ENCODE assay signal across 20 cellular contexts in genomic region chr2:107384426-107384825, GRCh38.
DNase-seq lines count a peak whose midpoint lies in the region; ATAC-seq and TF ChIP-seq lines count a peak whose summit lies in the region.
"Had no signal": no experiment of that assay in that cellular context is flagged by ENCODE, and none has a peak within 500 bp of the region (broad histone marks: within the 10 kb centered on the region; RNA-seq: fewer than 3 reads in every experiment).

No MANE protein-coding gene starts in this region.

- H3K79me2 ChIP-seq in Karpas-422 (ENCODE audit: low read length) (no peaks in the 10 kb centered on the region), osteoblast (ENCODE audit: insufficient read depth, low read length) (no peaks in the 10 kb centered on the region)

- no peaks in the 10 kb centered on the region for H3K9me2 ChIP-seq in Karpas-422 (replicated peaks; ENCODE audit: insufficient read depth, low read length)

- H3K27ac Mint-ChIP-seq in glutamatergic neuron (ENCODE audit: unreplicated experiment): peak overlapping the region; percentile 26
- H3K27ac Mint-ChIP-seq: B cell; CD8-positive, alpha-beta T cell; GM23338; H9 had no signal

- H3K4me3 Mint-ChIP-seq in glutamatergic neuron (ENCODE audit: unreplicated experiment): no peak overlapping the region
- H3K4me3 Mint-ChIP-seq: B cell; CD4-positive, CD25-positive, alpha-beta regulatory T cell; CD8-positive, alpha-beta T cell; GM23338; H9 had no signal

- no peaks in the 10 kb centered on the region for H3K36me3 ChIP-seq in Karpas-422 (ENCODE audit: insufficient read depth, low read length)
- no peaks in the 10 kb centered on the region for H3K36me3 ChIP-seq in osteoblast (ENCODE audit: insufficient read depth, low read length)
- H3K36me3 ChIP-seq: BLaER1 had no signal

- no peak overlapping the region for H3K9ac ChIP-seq in Karpas-422 (ENCODE audit: low read length)
- H3K9ac ChIP-seq: BLaER1 had no signal

- TF ChIP-seq CTCF in glutamatergic neuron (IDR thresholded peaks at IDR 0.05; ENCODE audit: partially characterized antibody, unreplicated experiment) (no peak), osteoblast (IDR thresholded peaks at IDR 0.05; ENCODE audit: extremely low read depth, low read depth, low read length) (no peak)

- H3K27me3 ChIP-seq in Karpas-422 (ENCODE audit: low read length) (no peaks in the 10 kb centered on the region), osteoblast (ENCODE audit: insufficient read depth, low read length) (no peaks in the 10 kb centered on the region)
- H3K27me3 ChIP-seq: BLaER1 had no signal

- no peaks in the 10 kb centered on the region for H3K27me3 Mint-ChIP-seq in glutamatergic neuron (ENCODE audit: unreplicated experiment)
- H3K27me3 Mint-ChIP-seq: B cell; CD4-positive, CD25-positive, alpha-beta regulatory T cell had no signal

- H4K20me1 ChIP-seq in Karpas-422 (ENCODE audit: insufficient read depth, low read depth, low read length) (no peaks in the 10 kb centered on the region), osteoblast (ENCODE audit: insufficient read depth, low read length) (no peaks in the 10 kb centered on the region)
- H4K20me1 ChIP-seq: BLaER1 had no signal

- H3K4me2 ChIP-seq in Karpas-422 (ENCODE audit: low read depth, low read length, poor library complexity, severe bottlenecking) (no peak overlapping the region), osteoblast (ENCODE audit: insufficient read depth, low read length) (no peak overlapping the region)
- H3K4me2 ChIP-seq: BLaER1, GM23338 had no signal

- DNase-seq in DMS 273 (lab: John Stamatoyannopoulos, UW; ENCODE audit: unreplicated experiment) (peak; percentile 48), DMS 273 treated with DMSO at 0.1 percent for 48 hours (lab: John Stamatoyannopoulos, UW) (no peak), Karpas-422 (no peak), glutamatergic neuron (no peak), osteoblast (ENCODE audit: insufficient read length, low spot score, missing footprints) (peak; percentile 26), OCI-M2 (lab: John Stamatoyannopoulos, UW; ENCODE audit: unreplicated experiment) (no peak)
- DNase-seq in stimulated activated CD4-positive, alpha-beta T cell treated with anti-CD3 and anti-CD28 coated beads, Interleukin-4, amount 100 ng/mL, for 1 hour: no peak
- DNase-seq: Caco-2; CD4-positive, CD25-positive, alpha-beta regulatory T cell; CD8-positive, alpha-beta T cell; DND-41; H9 had no signal

- no peaks in the 10 kb centered on the region for H3K9me3 ChIP-seq in Karpas-422 (ENCODE audit: low read length)
- no peaks in the 10 kb centered on the region for H3K9me3 ChIP-seq in osteoblast (ENCODE audit: low read depth, low read length)
- H3K9me3 ChIP-seq: BLaER1, Caco-2 had no signal

- H3K27ac ChIP-seq in Karpas-422 (ENCODE audit: low read length) (no peak overlapping the region), osteoblast (ENCODE audit: low read depth, low read length) (no peak overlapping the region)
- H3K27ac ChIP-seq: 22Rv1, BLaER1, C4-2B had no signal

- H3K4me3 ChIP-seq in Karpas-422 (ENCODE audit: low read length): no peak overlapping the region
- H3K4me3 ChIP-seq in osteoblast (ENCODE audit: insufficient read depth, low read length): no peak overlapping the region
- H3K4me3 ChIP-seq: BLaER1, GM12878, GM23338 had no signal

- H2AFZ ChIP-seq in Karpas-422 (ENCODE audit: low read length): 0 out of 2 replicates have a peak overlapping the region, but pooled peaks have one; percentile 12
- no peak overlapping the region for H2AFZ ChIP-seq in osteoblast (ENCODE audit: low read length)
- H2AFZ ChIP-seq: GM23338 had no signal

- H3K36me3 Mint-ChIP-seq in glutamatergic neuron (ENCODE audit: unreplicated experiment): peaks cover 11% of the 10 kb centered on the region
- H3K36me3 Mint-ChIP-seq: CD4-positive, CD25-positive, alpha-beta regulatory T cell; CD8-positive, alpha-beta T cell had no signal

- peaks cover 17% of the 10 kb centered on the region for H3K4me1 Mint-ChIP-seq in glutamatergic neuron (ENCODE audit: low read depth, unreplicated experiment)
- H3K4me1 Mint-ChIP-seq: B cell; CD4-positive, CD25-positive, alpha-beta regulatory T cell had no signal

- no peak for ATAC-seq in GM19395 (IDR thresholded peaks at IDR 0.05; ENCODE audit: unreplicated experiment)
- ATAC-seq: CD8-positive, alpha-beta T cell; GM12878; GM23338; HCT116 had no signal

- peaks cover 5% of the 10 kb centered on the region for H3K9me3 Mint-ChIP-seq in glutamatergic neuron (ENCODE audit: unreplicated experiment)

- peaks cover 13% of the 10 kb centered on the region for H3K4me1 ChIP-seq in Karpas-422 (ENCODE audit: low read length)
- no peaks in the 10 kb centered on the region for H3K4me1 ChIP-seq in osteoblast (ENCODE audit: insufficient read depth, low read length)
- H3K4me1 ChIP-seq: BLaER1, Caco-2 had no signal

Comparison
In these comparisons a context has a peak if more than half of its experiments do, and no peak if none do; other contexts are left out.
1. DNase-seq: peak in DMS 273 (single experiment) and osteoblast (single experiment); none in DMS 273 treated with DMSO at 0.1 percent for 48 hours (single experiment), Karpas-422 (single experiment), glutamatergic neuron (single experiment), OCI-M2 (single experiment) and stimulated activated CD4-positive, alpha-beta T cell treated with anti-CD3 and anti-CD28 coated beads, Interleukin-4, amount 100 ng/mL, for 1 hour (single experiment).